In the genomic region with DNA sequence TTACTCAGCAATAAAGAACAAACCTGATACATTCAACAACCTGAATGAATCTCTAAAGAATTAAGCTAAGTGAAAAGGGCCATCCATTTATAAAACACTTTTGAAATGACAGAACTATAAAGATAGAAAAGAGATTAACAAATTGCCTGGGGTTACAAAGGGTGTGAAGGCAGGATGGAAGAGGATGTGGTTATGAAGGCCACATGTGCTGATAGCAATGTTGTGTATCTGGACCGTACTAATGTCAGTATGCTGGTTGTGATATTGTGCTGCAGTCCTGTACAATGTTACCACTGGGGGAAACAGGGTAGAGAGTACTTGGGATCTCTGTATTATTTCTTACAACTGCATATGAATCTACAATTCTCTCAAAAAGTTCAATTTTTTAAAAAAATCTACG, we compare ENCODE assay signal across 13 cellular contexts. TPM values are rescaled to one million over a fixed set of nuclear protein-coding genes. Genes with fewer than 3 reads are reported as not detected.
DNase-seq lines count a peak whose midpoint lies in the region; ATAC-seq lines count a peak whose summit lies in the region.
"Had no signal": no experiment of that assay in that cellular context is flagged by ENCODE, and none has a peak within 500 bp of the region (broad histone marks: within the 10 kb centered on the region; RNA-seq: fewer than 3 reads in every experiment).

No MANE protein-coding gene starts in this region.

- peak overlapping the region; percentile 52 to 95 (median 76) for H3K27ac Mint-ChIP-seq in CD4-positive, CD25-positive, alpha-beta regulatory T cell
- H3K27ac Mint-ChIP-seq in activated T-helper 2 cell treated with anti-CD3 and anti-CD28 coated beads, Interferon-gamma antibody, Interleukin-2, Interleukin-4, amounts not matched to agents 10 μg/mL and 5 μg/mL and 100 μg/mL, durations not matched to agents 14 hours and 24 hours and 36 hours: peak overlapping the region; percentile 77

- ATAC-seq in CD4-positive, CD25-positive, alpha-beta regulatory T cell (ENCODE audit: low read depth in 2 of 2): peak; percentile 62 to 65
- peak; percentile 45 for ATAC-seq in GM18520 (IDR thresholded peaks at IDR 0.05; ENCODE audit: unreplicated experiment)
- ATAC-seq: left cardiac atrium had no signal

- in situ Hi-C loops in KBM-7 (cut with MboI; ENCODE audit: low pct_unique_long_range_greater_than_20kb, low sequenced_read_pairs): no loop called here

- peak overlapping the region; percentile 1 to 73 (median 40) for H3K4me3 Mint-ChIP-seq in CD4-positive, CD25-positive, alpha-beta regulatory T cell
- H3K4me3 Mint-ChIP-seq in activated T-helper 2 cell treated with anti-CD3 and anti-CD28 coated beads, Interferon-gamma antibody, Interleukin-2, Interleukin-4, amounts not matched to agents 10 μg/mL and 5 μg/mL and 100 μg/mL, durations not matched to agents 14 hours and 24 hours and 36 hours (ENCODE audit: low read depth): peak overlapping the region; percentile 41

- no peaks in the 10 kb centered on the region for H3K27me3 Mint-ChIP-seq in CD4-positive, CD25-positive, alpha-beta regulatory T cell
- no peaks in the 10 kb centered on the region for H3K27me3 Mint-ChIP-seq in activated T-helper 2 cell treated with anti-CD3 and anti-CD28 coated beads, Interferon-gamma antibody, Interleukin-2, Interleukin-4, amounts not matched to agents 10 μg/mL and 5 μg/mL and 100 μg/mL, durations not matched to agents 14 hours and 24 hours and 36 hours (ENCODE audit: low read depth)

- H3K4me3 ChIP-seq in CD4-positive, CD25-positive, alpha-beta regulatory T cell (ENCODE audit: low read depth, low read length): peak overlapping the region; percentile 66
- H3K4me3 ChIP-seq in SJCRH30: no peak overlapping the region
- H3K4me3 ChIP-seq: tibial artery had no signal

- H3K9me3 ChIP-seq in CD4-positive, CD25-positive, alpha-beta regulatory T cell (ENCODE audit: control insufficient read depth in 2 of 2, low read length in 2 of 2): no peaks in the 10 kb centered on the region
- no peaks in the 10 kb centered on the region for H3K9me3 ChIP-seq in SJCRH30 (replicated peaks)
- H3K9me3 ChIP-seq: tibial artery had no signal

- no peaks in the 10 kb centered on the region for H3K36me3 ChIP-seq in CD4-positive, CD25-positive, alpha-beta regulatory T cell (ENCODE audit: control insufficient read depth, insufficient read depth, low read length)
- H3K36me3 ChIP-seq in SJCRH30: no peaks in the 10 kb centered on the region
- H3K36me3 ChIP-seq: tibial artery had no signal

- peak in 2 of 3 donors; percentile 38 to 71 for DNase-seq in CD4-positive, CD25-positive, alpha-beta regulatory T cell
- DNase-seq in KBM-7 (peak; percentile 29), NCI-H2081 treated with DMSO at 0.1 percent for 48 hours (lab: John Stamatoyannopoulos, UW) (no peak), pons (ENCODE audit: low spot score) (no peak), SJCRH30 (no peak), hypothalamus (lab: John Stamatoyannopoulos, UW) (no peak)
- no peak for DNase-seq in activated T-helper 2 cell treated with anti-CD3 and anti-CD28 coated beads, Interferon-gamma antibody, Interleukin-2, Interleukin-4, amounts not matched to agents 10 μg/mL and 5 μg/mL and 100 μg/mL, durations not matched to agents 14 hours and 24 hours and 36 hours (ENCODE audit: low spot score)
- DNase-seq: COR-L47; H7; left cardiac atrium; stimulated activated CD4-positive, alpha-beta T cell treated with anti-CD3 and anti-CD28 coated beads, Interleukin-4, amount 100 ng/mL, for 24 hours; tibial artery had no signal

- peak overlapping the region; percentile 75 for H3K27ac ChIP-seq in CD4-positive, CD25-positive, alpha-beta regulatory T cell (ENCODE audit: insufficient read depth, low read length, poor library complexity, severe bottlenecking)
- no peak overlapping the region for H3K27ac ChIP-seq in SJCRH30
- H3K27ac ChIP-seq: tibial artery had no signal

- no peaks in the 10 kb centered on the region for H3K36me3 Mint-ChIP-seq in CD4-positive, CD25-positive, alpha-beta regulatory T cell
- H3K36me3 Mint-ChIP-seq in activated T-helper 2 cell treated with anti-CD3 and anti-CD28 coated beads, Interferon-gamma antibody, Interleukin-2, Interleukin-4, amounts not matched to agents 10 μg/mL and 5 μg/mL and 100 μg/mL, durations not matched to agents 14 hours and 24 hours and 36 hours (ENCODE audit: low read depth): peaks cover 26% of the 10 kb centered on the region

- intact Hi-C loops in activated T-helper 2 cell treated with anti-CD3 and anti-CD28 coated beads, Interferon-gamma antibody, Interleukin-2, Interleukin-4, amounts not matched to agents 10 μg/mL and 5 μg/mL and 100 μg/mL, durations not matched to agents 14 hours and 24 hours and 36 hours (cut with micrococcal nuclease): no loop called here

- H3K4me1 ChIP-seq in CD4-positive, CD25-positive, alpha-beta regulatory T cell (ENCODE audit: control insufficient read depth, insufficient read depth, low read length, poor library complexity, severe bottlenecking): peaks cover 97% of the 10 kb centered on the region
- H3K4me1 ChIP-seq in SJCRH30: peaks cover 16% of the 10 kb centered on the region

- peaks cover 63 to 97% (median 88%) of the 10 kb centered on the region in 4 donors for H3K4me1 Mint-ChIP-seq in CD4-positive, CD25-positive, alpha-beta regulatory T cell
- H3K4me1 Mint-ChIP-seq in activated T-helper 2 cell treated with anti-CD3 and anti-CD28 coated beads, Interferon-gamma antibody, Interleukin-2, Interleukin-4, amounts not matched to agents 10 μg/mL and 5 μg/mL and 100 μg/mL, durations not matched to agents 14 hours and 24 hours and 36 hours (ENCODE audit: low read depth): peaks cover 90% of the 10 kb centered on the region

- H3K9me3 Mint-ChIP-seq in CD4-positive, CD25-positive, alpha-beta regulatory T cell: no peaks in the 10 kb centered on the region
- no peaks in the 10 kb centered on the region for H3K9me3 Mint-ChIP-seq in activated T-helper 2 cell treated with anti-CD3 and anti-CD28 coated beads, Interferon-gamma antibody, Interleukin-2, Interleukin-4, amounts not matched to agents 10 μg/mL and 5 μg/mL and 100 μg/mL, durations not matched to agents 14 hours and 24 hours and 36 hours

- no peaks in the 10 kb centered on the region for H3K27me3 ChIP-seq in CD4-positive, CD25-positive, alpha-beta regulatory T cell (ENCODE audit: control insufficient read depth, insufficient read depth, low read length)
- no peaks in the 10 kb centered on the region for H3K27me3 ChIP-seq in SJCRH30
- H3K27me3 ChIP-seq: tibial artery had no signal

RNA-seq across cellular contexts. Expression of a gene that starts 36.4 kb away (rescaled TPM):
- total RNA-seq in CD4-positive, CD25-positive, alpha-beta regulatory T cell: 201 TPM
- polyA plus RNA-seq in CD4-positive, CD25-positive, alpha-beta regulatory T cell: 100 to 1,000 TPM; 139 to 175 (median 154) TPM
- total RNA-seq in activated T-helper 2 cell treated with anti-CD3 and anti-CD28 coated beads, Interferon-gamma antibody, Interleukin-2, Interleukin-4, amounts not matched to agents 10 μg/mL and 5 μg/mL and 100 μg/mL, durations not matched to agents 14 hours and 24 hours and 36 hours: 122 and 133 TPM in 2 replicates
- total RNA-seq in SJCRH30 (2014; rRNA removed; shearing (Covaris generic)): 68.1 and 71.7 TPM in 2 replicates

Comparison
In these comparisons a context has a peak if more than half of its experiments do, and no peak if none do; other contexts are left out.
1. DNase-seq: peak in CD4-positive, CD25-positive, alpha-beta regulatory T cell (2 of 3) and KBM-7 (single experiment); none in activated T-helper 2 cell treated with anti-CD3 and anti-CD28 coated beads, Interferon-gamma antibody, Interleukin-2, Interleukin-4, amounts not matched to agents 10 μg/mL and 5 μg/mL and 100 μg/mL, durations not matched to agents 14 hours and 24 hours and 36 hours (single experiment), NCI-H2081 treated with DMSO at 0.1 percent for 48 hours (single experiment), pons (single experiment), SJCRH30 (0 of 2) and hypothalamus (0 of 51).